Comparison of ENCODE assay signal across 8 cellular contexts in genomic region chr12:120228291-120229070, GRCh38. TPM values are rescaled to one million over a fixed set of nuclear protein-coding genes. Genes with fewer than 3 reads are reported as not detected.
DNase-seq lines count a peak whose midpoint lies in the region; ATAC-seq, FAIRE-seq and TF ChIP-seq lines count a peak whose summit lies in the region.

No MANE protein-coding gene starts in this region.

- TF ChIP-seq CTCF in right atrium auricular region (IDR thresholded peaks at IDR 0.05) = peak; percentile 75 to 95

- H3K36me3 ChIP-seq in ES-I3 (ENCODE audit: insufficient read depth, low read length) (peaks cover 6% of the 10 kb centered on the region; the same call in 1 of the 2 replicates), right atrium auricular region (peaks cover 20% of the 10 kb centered on the region)

- H3K4me1 ChIP-seq in ES-I3 (ENCODE audit: insufficient read depth, low read length) (peaks cover 64% of the 10 kb centered on the region), right atrium auricular region (peaks cover 0 to 94% of the 10 kb centered on the region in 2 donors)

- no peaks in the 10 kb centered on the region for H3K27me3 ChIP-seq in right atrium auricular region

- DNase-seq in NCI-H1694 (lab: John Stamatoyannopoulos, UW) (peak; percentile 45), T-helper 2 cell (peak; percentile 71 to 87 (median 84)), right atrium auricular region (ENCODE audit: low spot score) (peak; percentile 91), putamen (ENCODE audit: low spot score) (peak; percentile 70), urothelium cell line (ENCODE audit: low spot score) (peak; percentile 84)

- H3K9me3 ChIP-seq in ES-I3 (ENCODE audit: control insufficient read depth, insufficient read depth, low read length) (no peaks in the 10 kb centered on the region), right atrium auricular region (no peaks in the 10 kb centered on the region)

- H3K27ac ChIP-seq in angular gyrus (ENCODE audit: low read depth, low read length) (peak overlapping the region; percentile 2), right atrium auricular region (peak overlapping the region; percentile 91 to 99)

- H3K4me3 ChIP-seq in right atrium auricular region = peak overlapping the region in 1 of 2 donors; percentile 15

- ATAC-seq in HG02623 (IDR thresholded peaks at IDR 0.05; ENCODE audit: unreplicated experiment) = peak; percentile 70

- no peak for FAIRE-seq in urothelium cell line (lab: Jason Lieb, UNC)

- peak overlapping the region; percentile 48 for H3K9ac ChIP-seq in ES-I3 (ENCODE audit: low read depth, low read length)

RNA-seq across cellular contexts. Expression of gene RPLP0, which starts 27.6 kb away (rescaled TPM):
- 1,000 to 10,000 TPM in 1 of 2 donors, 100 to 1,000 TPM in 1; 846 to 1,862 TPM for total RNA-seq in right atrium auricular region

RNA-seq across cellular contexts. Expression of gene GCN1, which starts 34.0 kb away (rescaled TPM):
- total RNA-seq in right atrium auricular region = 10 to 100 TPM; 28.3 to 36.0 TPM

RNA-seq across cellular contexts. Expression of gene PXN, which starts 37.0 kb away (rescaled TPM):
- total RNA-seq in right atrium auricular region = 10 to 100 TPM; 34.7 to 76.7 TPM
